ENCODE assay signal across 15 cellular contexts in the genomic region with DNA sequence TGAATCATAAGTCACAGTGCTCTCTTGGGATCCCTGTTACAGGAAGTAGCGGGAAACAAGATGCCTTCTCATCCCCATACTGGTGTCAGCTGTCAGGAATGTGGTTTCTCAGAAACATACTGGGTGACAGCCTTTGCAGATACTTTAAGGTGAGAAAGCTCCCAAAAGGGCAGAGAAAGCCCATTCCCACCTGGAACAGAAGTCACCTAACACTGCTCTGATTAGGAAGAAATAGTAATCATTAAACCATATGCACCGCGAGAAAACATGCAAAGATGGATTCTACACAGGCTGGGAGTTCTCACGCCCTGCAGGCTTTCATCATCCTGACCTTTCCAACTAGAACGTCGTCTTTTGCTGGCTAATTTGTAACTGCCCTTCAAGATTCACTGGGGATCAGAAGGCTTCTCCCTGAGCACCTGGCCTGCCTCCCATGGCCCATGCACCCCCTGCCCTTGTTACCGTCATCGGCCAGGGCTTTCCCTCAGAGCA. TPM values are rescaled to one million over a fixed set of nuclear protein-coding genes. Genes with fewer than 3 reads are reported as not detected.
DNase-seq lines count a peak whose midpoint lies in the region; ATAC-seq, FAIRE-seq and TF ChIP-seq lines count a peak whose summit lies in the region.
"Had no signal": no experiment of that assay in that cellular context is flagged by ENCODE, and none has a peak within 500 bp of the region (broad histone marks: within the 10 kb centered on the region; RNA-seq: fewer than 3 reads in every experiment).

No MANE protein-coding gene starts in this region.

- H3K9me2 ChIP-seq in GM23248 (ENCODE audit: insufficient read depth): no peaks in the 10 kb centered on the region

- no peaks in the 10 kb centered on the region for H4K20me1 ChIP-seq in GM23248 (ENCODE audit: insufficient read depth)
- no peaks in the 10 kb centered on the region for H4K20me1 ChIP-seq in astrocyte (ENCODE audit: insufficient read depth, low read length)

- H3K79me2 ChIP-seq in GM23248 (ENCODE audit: insufficient read depth) (no peaks in the 10 kb centered on the region), astrocyte (ENCODE audit: insufficient read depth, low read length) (no peaks in the 10 kb centered on the region)

- peaks cover 36% of the 10 kb centered on the region for H3K4me1 Mint-ChIP-seq in astrocyte (ENCODE audit: low read depth, unreplicated experiment)
- H3K4me1 Mint-ChIP-seq: activated CD4-positive, alpha-beta T cell treated with anti-CD3 and anti-CD28 coated beads, Interleukin-2, amount 10 ng/mL, durations not matched to agents 24 days and 14 days had no signal

- peak overlapping the region; percentile 51 for H3K4me3 Mint-ChIP-seq in astrocyte (ENCODE audit: unreplicated experiment)
- H3K4me3 Mint-ChIP-seq: activated CD4-positive, alpha-beta T cell treated with anti-CD3 and anti-CD28 coated beads, Interleukin-2, amount 10 ng/mL, durations not matched to agents 24 days and 14 days had no signal

- H3K9me3 ChIP-seq in GM23248 (ENCODE audit: low read depth): no peaks in the 10 kb centered on the region
- peaks cover 8% of the 10 kb centered on the region for H3K9me3 ChIP-seq in astrocyte (ENCODE audit: insufficient read depth, low read depth, low read length)
- H3K9me3 ChIP-seq: neutrophil had no signal

- peak overlapping the region; percentile 95 for H3K27ac Mint-ChIP-seq in astrocyte (ENCODE audit: unreplicated experiment)
- H3K27ac Mint-ChIP-seq: activated CD4-positive, alpha-beta T cell treated with anti-CD3 and anti-CD28 coated beads, Interleukin-2, amount 10 ng/mL, durations not matched to agents 24 days and 14 days had no signal

- TF ChIP-seq CTCF in astrocyte (IDR thresholded peaks at IDR 0.05; ENCODE audit: insufficient read depth, low read depth, low read length): no peak
- TF ChIP-seq CTCF in coronary artery (IDR thresholded peaks at IDR 0.05): no peak

- H3K27ac ChIP-seq in GM23248 (no peak overlapping the region), astrocyte (ENCODE audit: low read depth, low read length) (peak overlapping the region; percentile 32), coronary artery (no peak overlapping the region)
- H3K27ac ChIP-seq: neutrophil had no signal

- H3K4me3 ChIP-seq in GM23248 (no peak overlapping the region), astrocyte (ENCODE audit: insufficient read depth, low read depth, low read length) (no peak overlapping the region), coronary artery (no peak overlapping the region)

- H2AFZ ChIP-seq in GM23248 (peak overlapping the region; percentile 29; the same call in 1 of the 2 replicates), astrocyte (ENCODE audit: low read depth, low read length) (no peak overlapping the region)

- in situ Hi-C loops in GM23248 (cut with MboI): no loop called here

- peaks cover 19% of the 10 kb centered on the region for H3K4me1 ChIP-seq in GM23248 (ENCODE audit: insufficient read depth)
- H3K4me1 ChIP-seq in astrocyte (ENCODE audit: insufficient read depth, low read length): peaks cover 14% of the 10 kb centered on the region

- H3K36me3 ChIP-seq in GM23248 (ENCODE audit: low read depth) (no peaks in the 10 kb centered on the region), astrocyte (ENCODE audit: insufficient read depth, low read length) (no peaks in the 10 kb centered on the region)
- H3K36me3 ChIP-seq: neutrophil had no signal

- 68 to 71% methylated on average over 8 of the region's 8 CpGs for WGBS in GM23248 (ENCODE audit: low coverage in 1 of 2, low lambda C conversion rate in 2 of 2, missing lambda C conversion rate in 2 of 2), 2 experiments

- H3K27me3 Mint-ChIP-seq in astrocyte (ENCODE audit: low read depth, unreplicated experiment): no peaks in the 10 kb centered on the region

- FAIRE-seq in astrocyte (lab: Jason Lieb, UNC): peak; percentile 82
- FAIRE-seq: G401.6 had no signal

- peak; percentile 75 for DNase-seq in GM23248
- peak; percentile 62 for DNase-seq in astrocyte (ENCODE audit: low read depth)
- DNase-seq in iPS-NIHi11 (ENCODE audit: low spot score): peak; percentile 33
- peak; percentile 55 for DNase-seq in smooth muscle cell of the brain vasculature (ENCODE audit: low read depth, low spot score)
- no peak for DNase-seq in COR-L47 (lab: John Stamatoyannopoulos, UW)
- DNase-seq in NCI-H146 (lab: John Stamatoyannopoulos, UW): no peak
- DNase-seq in coronary artery (ENCODE audit: low spot score): no peak
- DNase-seq: activated CD4-positive, alpha-beta T cell treated with anti-CD3 and anti-CD28 coated beads, Interleukin-2, amount 10 ng/mL, durations not matched to agents 24 days and 14 days; activated effector memory CD4-positive, alpha-beta T cell treated with anti-CD3 and anti-CD28 coated beads, Interleukin-2, amount 50 U/mL, for 16 hours; cortex of kidney; GOT3; stimulated activated CD4-positive, alpha-beta T cell treated with anti-CD3 and anti-CD28 coated beads, Interleukin-4, amount 100 ng/mL, for 4 hours had no signal

- H3F3A ChIP-seq in GM23248 (ENCODE audit: insufficient read depth): no peaks in the 10 kb centered on the region

- no peaks in the 10 kb centered on the region for H3K9me3 Mint-ChIP-seq in astrocyte (ENCODE audit: unreplicated experiment)
- H3K9me3 Mint-ChIP-seq: activated CD4-positive, alpha-beta T cell treated with anti-CD3 and anti-CD28 coated beads, Interleukin-2, amount 10 ng/mL, durations not matched to agents 24 days and 14 days had no signal

- no peak overlapping the region for H3K4me2 ChIP-seq in GM23248 (ENCODE audit: unreplicated experiment)
- peak overlapping the region; percentile 44 for H3K4me2 ChIP-seq in astrocyte (ENCODE audit: low read length)

- H3K9ac ChIP-seq in GM23248 (no peak overlapping the region), astrocyte (ENCODE audit: low read length) (peak overlapping the region; percentile 31)

- H3K36me3 Mint-ChIP-seq in astrocyte (ENCODE audit: low read depth, unreplicated experiment): peaks cover 6% of the 10 kb centered on the region

- ATAC-seq in GM21529 (IDR thresholded peaks at IDR 0.05; ENCODE audit: unreplicated experiment): no peak

- H3K27me3 ChIP-seq in GM23248 (replicated peaks; ENCODE audit: insufficient read depth): no peaks in the 10 kb centered on the region
- no peaks in the 10 kb centered on the region for H3K27me3 ChIP-seq in astrocyte (ENCODE audit: insufficient read depth, low read length)
- H3K27me3 ChIP-seq: neutrophil had no signal

RNA-seq across cellular contexts. Expression of gene SLC44A3, which starts 46.2 kb away (rescaled TPM):
- total RNA-seq in GM23248 (2014; rRNA removed; shearing (Covaris generic)): 1.6 and 3.3 TPM in 2 replicates
- polyA plus RNA-seq in GM23248 (2016; fragmentation: Nextera tagmentation; extraction: Ambion mirVana): 2.0 and 2.1 TPM in 2 replicates
- 3.7 and 4.7 TPM in 2 replicates for total RNA-seq in astrocyte
- total RNA-seq: activated CD4-positive, alpha-beta T cell treated with anti-CD3 and anti-CD28 coated beads, Interleukin-2, amount 10 ng/mL, durations not matched to agents 24 days and 14 days had no signal

Comparison
In these comparisons a context has a peak if more than half of its experiments do, and no peak if none do; other contexts are left out.
1. DNase-seq: peak in GM23248 (single experiment), astrocyte (single experiment), iPS-NIHi11 (single experiment) and smooth muscle cell of the brain vasculature (single experiment); none in COR-L47 (single experiment), NCI-H146 (single experiment) and coronary artery (single experiment).